ENCODE assay signal across 17 cellular contexts in genomic region chr5:166509085-166509484, GRCh38.
DNase-seq lines count a peak whose midpoint lies in the region; TF ChIP-seq lines count a peak whose summit lies in the region.
"Had no signal": no experiment of that assay in that cellular context is flagged by ENCODE, and none has a peak within 500 bp of the region (broad histone marks: within the 10 kb centered on the region; RNA-seq: fewer than 3 reads in every experiment).

No MANE protein-coding gene starts in this region.

- no peak for TF ChIP-seq POLR2A in uterus (IDR thresholded peaks at IDR 0.05)

- H3K27me3 Mint-ChIP-seq in activated CD4-positive, alpha-beta T cell treated with anti-CD3 and anti-CD28 coated beads, Interleukin-2, amount 10 ng/mL, durations not matched to agents 24 days and 14 days = no peaks in the 10 kb centered on the region
- H3K27me3 Mint-ChIP-seq: activated CD8-positive, alpha-beta T cell treated with anti-CD3 and anti-CD28 coated beads for 36 hours had no signal

- peaks cover 11% of the 10 kb centered on the region for H3K9me3 Mint-ChIP-seq in activated CD4-positive, alpha-beta T cell treated with anti-CD3 and anti-CD28 coated beads, Interleukin-2, amount 10 ng/mL, durations not matched to agents 24 days and 14 days

- DNase-seq in COLO829 (ENCODE audit: low spot score) (peak; percentile 1), Kasumi-1 (lab: John Stamatoyannopoulos, UW) (peak; percentile 3 to 20), adipocyte (ENCODE audit: low read depth) (peak; percentile 0), kidney tubule cell (ENCODE audit: low spot score) (peak; percentile 20), GM10248 (ENCODE audit: extremely low spot score) (no peak), uterus (no peak), glomerular visceral epithelial cell (ENCODE audit: extremely low spot score) (no peak)
- no peak for DNase-seq in activated CD4-positive, alpha-beta T cell treated with anti-CD3 and anti-CD28 coated beads, Interleukin-2, amount 10 ng/mL, durations not matched to agents 24 days and 14 days
- DNase-seq: activated CD8-positive, alpha-beta T cell treated with anti-CD3 and anti-CD28 coated beads for 36 hours; activated gamma-delta T cell; BE2C; caudate nucleus; DND-41; H7; NCI-H187; stimulated activated CD4-positive, alpha-beta T cell treated with anti-CD3 and anti-CD28 coated beads, Interleukin-4, amount 100 ng/mL, for 4 hours; stimulated activated naive CD8-positive, alpha-beta T cell treated with anti-CD3 and anti-CD28 coated beads, Interleukin-15, Interleukin-2, amounts not matched to agents 100 U/mL and 50 U/mL, for 24 hours had no signal

- H3K36me3 Mint-ChIP-seq in activated CD4-positive, alpha-beta T cell treated with anti-CD3 and anti-CD28 coated beads, Interleukin-2, amount 10 ng/mL, durations not matched to agents 24 days and 14 days (ENCODE audit: low read depth) = no peaks in the 10 kb centered on the region

- no peak overlapping the region for H3K27ac ChIP-seq in uterus

- H3K27ac Mint-ChIP-seq in activated CD4-positive, alpha-beta T cell treated with anti-CD3 and anti-CD28 coated beads, Interleukin-2, amount 10 ng/mL, durations not matched to agents 24 days and 14 days = no peak overlapping the region
- H3K27ac Mint-ChIP-seq: activated CD8-positive, alpha-beta T cell treated with anti-CD3 and anti-CD28 coated beads for 36 hours had no signal

- H3K4me3 Mint-ChIP-seq in activated CD4-positive, alpha-beta T cell treated with anti-CD3 and anti-CD28 coated beads, Interleukin-2, amount 10 ng/mL, durations not matched to agents 24 days and 14 days = no peak overlapping the region
- H3K4me3 Mint-ChIP-seq: activated CD8-positive, alpha-beta T cell treated with anti-CD3 and anti-CD28 coated beads for 36 hours had no signal

- TF ChIP-seq CTCF in GM10248 (IDR thresholded peaks at IDR 0.05; ENCODE audit: control extremely low read depth, extremely low read depth, low read depth, missing control alignments) (no peak), uterus (IDR thresholded peaks at IDR 0.05) (no peak)

- H3K4me1 Mint-ChIP-seq in activated CD4-positive, alpha-beta T cell treated with anti-CD3 and anti-CD28 coated beads, Interleukin-2, amount 10 ng/mL, durations not matched to agents 24 days and 14 days = no peaks in the 10 kb centered on the region

- no peak overlapping the region for H3K4me3 ChIP-seq in adipocyte (ENCODE audit: low read length)
- no peak overlapping the region for H3K4me3 ChIP-seq in uterus

- H3K36me3 ChIP-seq in adipocyte (ENCODE audit: control insufficient read depth, insufficient read depth, low read length, severe bottlenecking) = no peaks in the 10 kb centered on the region
- no peaks in the 10 kb centered on the region for H3K36me3 ChIP-seq in uterus
- H3K36me3 ChIP-seq: BE2C had no signal

- POLR2A ChIA-PET in GM10248 (lab: Yijun Ruan, JAX) = no interaction called here

- H3K9me3 ChIP-seq in adipocyte (ENCODE audit: control insufficient read depth, low read length) = no peaks in the 10 kb centered on the region
- no peaks in the 10 kb centered on the region for H3K9me3 ChIP-seq in uterus
- H3K9me3 ChIP-seq: BE2C had no signal

- CTCF ChIA-PET in GM10248 (lab: Yijun Ruan, JAX) = no interaction called here

- H3K27me3 ChIP-seq in adipocyte (replicated peaks; ENCODE audit: control insufficient read depth, insufficient read depth, low read length) = no peaks in the 10 kb centered on the region
- no peaks in the 10 kb centered on the region for H3K27me3 ChIP-seq in uterus
- H3K27me3 ChIP-seq: BE2C had no signal

- intact Hi-C loops in uterus (cut with DNase I; ENCODE audit: low total_unique reads) = no loop called here
- intact Hi-C loops in activated CD4-positive, alpha-beta T cell treated with anti-CD3 and anti-CD28 coated beads, Interleukin-2, amount 10 ng/mL, durations not matched to agents 24 days and 14 days (cut with micrococcal nuclease) = no loop called here

- H3K4me1 ChIP-seq in adipocyte (ENCODE audit: control insufficient read depth, insufficient read depth, low read length) (no peaks in the 10 kb centered on the region), uterus (no peaks in the 10 kb centered on the region)
- H3K4me1 ChIP-seq: BE2C had no signal

- H3K9ac ChIP-seq in adipocyte (ENCODE audit: low read length) = no peak overlapping the region

Comparison
In these comparisons a context has a peak if more than half of its experiments do, and no peak if none do; other contexts are left out.
1. DNase-seq: peak in COLO829 (single experiment), Kasumi-1 (2 of 2), adipocyte (single experiment) and kidney tubule cell (single experiment); none in GM10248 (single experiment), uterus (0 of 2), activated CD4-positive, alpha-beta T cell treated with anti-CD3 and anti-CD28 coated beads, Interleukin-2, amount 10 ng/mL, durations not matched to agents 24 days and 14 days (single experiment) and glomerular visceral epithelial cell (single experiment).